Comparison of ENCODE assay signal across 8 cellular contexts in the genomic region with DNA sequence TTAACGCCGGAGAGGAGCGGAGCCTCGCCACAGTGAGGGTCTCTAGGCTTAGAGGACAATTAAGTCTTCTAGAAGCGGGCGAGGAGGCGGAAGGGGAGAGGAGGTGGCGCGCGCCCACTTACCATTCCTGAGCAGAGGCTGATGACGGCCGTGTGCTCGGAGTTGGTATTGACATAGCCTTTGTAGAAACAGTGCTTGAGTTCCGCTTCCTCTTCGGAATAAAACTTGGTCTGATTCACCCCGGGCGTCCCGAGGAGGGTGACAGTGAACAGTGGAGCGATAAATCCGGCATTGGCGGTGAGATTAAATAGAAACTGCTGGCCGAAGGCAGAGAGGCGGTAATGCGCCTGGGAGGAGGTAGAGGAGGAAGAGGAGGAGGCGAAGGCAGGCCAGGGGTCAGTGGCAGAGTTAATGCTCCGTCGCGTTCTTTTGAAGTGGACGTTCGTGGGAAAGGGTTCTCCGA. TPM values are rescaled to one million over a fixed set of nuclear protein-coding genes. Genes with fewer than 3 reads are reported as not detected.
DNase-seq lines count a peak whose midpoint lies in the region; ATAC-seq and TF ChIP-seq lines count a peak whose summit lies in the region.

No MANE protein-coding gene starts in this region.

- H3K4me3 ChIP-seq in H7 (ENCODE audit: insufficient read depth, low read depth, low read length) (peak overlapping the region; percentile 78), heart left ventricle (peak overlapping the region; percentile 60 to 86 (median 71))

- 0 to 1% (median 1%) methylated on average over 31 of the region's 31 CpGs for WGBS in heart left ventricle, 4 donors

- ATAC-seq in heart left ventricle (peak; percentile 14 to 24 (median 20)), GM19397 (IDR thresholded peaks at IDR 0.05; ENCODE audit: unreplicated experiment) (no peak)

- H3K36me3 ChIP-seq in H7 (replicated peaks; ENCODE audit: control insufficient read depth, insufficient read depth, low read length) (no peaks in the 10 kb centered on the region), heart left ventricle (peaks cover 0 to 6% (median 4%) of the 10 kb centered on the region in 9 donors)

- TF ChIP-seq POLR2A in heart left ventricle (IDR thresholded peaks at IDR 0.05), result no peak

- peaks cover 1 to 55% (median 7%) of the 10 kb centered on the region in 12 donors for H3K4me1 ChIP-seq in heart left ventricle

- no peaks in the 10 kb centered on the region for H3K9me3 ChIP-seq in heart left ventricle

- intact Hi-C loops in heart left ventricle (cut with DNase I), result loop anchor here (2.0 to 10.0 kb wide), 21 partner anchors 42 to 728 kb away; no protein-coding TSS in a partner anchor

- H3K27me3 ChIP-seq in H7 (ENCODE audit: control insufficient read depth, insufficient read depth, low read length) (peaks cover 77% of the 10 kb centered on the region), heart left ventricle (peaks cover 0 to 17% (median 0%) of the 10 kb centered on the region in 9 donors)

- DNase-seq in H7 (peak; percentile 54), SKM-1 (lab: John Stamatoyannopoulos, UW; ENCODE audit: unreplicated experiment) (peak; percentile 64), heart left ventricle (peak; percentile 52 to 72 (median 53)), renal cortical epithelial cell (ENCODE audit: low read depth) (peak; percentile 71), NCI-H1048 (lab: John Stamatoyannopoulos, UW) (no peak)
- no peak for DNase-seq in activated T-cell treated with anti-CD3 and anti-CD28 coated beads, Interleukin-2, amount 50 U/mL, for 1 hour
- DNase-seq in activated CD4-positive, alpha-beta T cell treated with anti-CD3 and anti-CD28 coated beads for 1 hour, result no peak

- H3K27ac ChIP-seq in heart left ventricle, result peak overlapping the region; percentile 89 to 98 (median 96)

- no peak for TF ChIP-seq CTCF in heart left ventricle (IDR thresholded peaks at IDR 0.05)

RNA-seq across cellular contexts. Expression of a gene that starts 1.3 kb away (rescaled TPM):
- 4.9 and 5.6 TPM in 2 replicates for total RNA-seq in H7 (2014; rRNA removed; shearing (Covaris generic))
- 10 to 100 TPM; 11.3 to 74.4 (median 18.8) TPM for total RNA-seq in heart left ventricle
- 10 to 100 TPM; 12.1 to 25.2 TPM for polyA plus RNA-seq in heart left ventricle
- total RNA-seq in renal cortical epithelial cell, result 123 and 229 TPM in 2 replicates

Comparison
In these comparisons a context has a peak if more than half of its experiments do, and no peak if none do; other contexts are left out.
1. DNase-seq: peak in H7 (single experiment), SKM-1 (single experiment), heart left ventricle (5 of 5) and renal cortical epithelial cell (single experiment); none in activated T-cell treated with anti-CD3 and anti-CD28 coated beads, Interleukin-2, amount 50 U/mL, for 1 hour (single experiment), activated CD4-positive, alpha-beta T cell treated with anti-CD3 and anti-CD28 coated beads for 1 hour (single experiment) and NCI-H1048 (single experiment).